Comparison of ENCODE assay signal across 8 cellular contexts in the genomic region with DNA sequence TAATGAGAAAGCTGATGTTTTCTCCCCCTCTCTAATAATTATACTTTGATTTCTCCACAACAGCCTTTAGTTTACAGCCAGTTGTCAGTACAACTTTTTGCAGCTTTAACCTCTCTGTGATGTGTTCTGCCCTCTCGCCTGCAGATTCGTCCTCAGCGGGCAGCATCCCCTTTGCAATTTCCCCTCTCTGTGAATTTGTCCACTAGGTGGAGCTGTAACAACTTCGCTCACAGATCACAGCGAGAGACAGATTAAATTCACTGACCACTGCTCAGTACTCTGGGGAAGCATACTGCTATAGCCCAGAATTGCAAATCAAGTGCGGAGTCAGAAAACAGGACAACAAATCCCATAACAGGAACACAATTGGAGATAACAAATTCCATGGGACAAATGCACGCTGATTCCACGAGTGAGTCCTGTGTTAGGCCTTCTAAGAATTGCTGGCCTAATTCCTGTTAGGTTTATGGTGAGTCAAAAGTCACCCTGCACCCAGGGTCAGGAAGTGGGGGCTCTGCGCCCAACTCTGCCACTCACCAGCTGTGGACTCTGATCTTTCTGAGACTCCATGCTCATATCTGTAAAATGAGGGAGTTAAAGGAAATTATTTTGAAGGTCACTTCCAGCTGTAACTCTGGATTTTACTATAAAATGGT.
A peak's percentile ranks its signal among the peaks of the same experiment; 100 is the strongest.
DNase-seq lines count a peak whose midpoint lies in the region; ATAC-seq and TF ChIP-seq lines count a peak whose summit lies in the region.

No MANE protein-coding gene starts in this region.

- intact Hi-C loops in Caco-2 (cut with micrococcal nuclease; ENCODE audit: unreplicated experiment) (loop anchor here (1.0 kb wide), 1 partner anchor 1419 kb away; no protein-coding TSS in a partner anchor), ascending aorta (cut with DNase I) (no loop called here)

- no peaks in the 10 kb centered on the region for H3K9me3 ChIP-seq in Caco-2
- no peaks in the 10 kb centered on the region for H3K9me3 ChIP-seq in ascending aorta

- peak; percentile 77 for ATAC-seq in GM18909 (IDR thresholded peaks at IDR 0.05; ENCODE audit: poor library complexity, unreplicated experiment)
- ATAC-seq in HG03175 (IDR thresholded peaks at IDR 0.05; ENCODE audit: unreplicated experiment), result peak; percentile 80
- no peak for ATAC-seq in GM19328 (IDR thresholded peaks at IDR 0.05; ENCODE audit: unreplicated experiment)

- DNase-seq in Caco-2 (peak; percentile 44 to 63), NCI-H526 (lab: John Stamatoyannopoulos, UW) (peak; percentile 41 to 85), ascending aorta (ENCODE audit: low spot score in 2 of 2) (no peak), iPS DF 4.7 (ENCODE audit: extremely low read depth, low spot score) (peak; percentile 82)
- DNase-seq in stimulated activated CD8-positive, alpha-beta memory T cell treated with anti-CD3 and anti-CD28 coated beads, Interleukin-15, amount 100 ng/mL, for 1 hour (ENCODE audit: low read depth), result peak; percentile 0

- no peak overlapping the region for H3K27ac ChIP-seq in ascending aorta

- POLR2A ChIA-PET in Caco-2 (lab: Charles Lee), result no interaction called here

- CTCF ChIA-PET in Caco-2 (lab: Charles Lee), result interaction anchor here (0.6 kb wide), 2 partner anchors 119 to 1938 kb away, joined by 4 to 6 read pairs; no protein-coding TSS in a partner anchor

- no peak overlapping the region for H3K4me3 ChIP-seq in Caco-2 (ENCODE audit: low read depth, low read length)
- H3K4me3 ChIP-seq in ascending aorta, result no peak overlapping the region

- TF ChIP-seq CTCF in Caco-2 (IDR thresholded peaks at IDR 0.05; ENCODE audit: insufficient read depth in 1 of 2, low read depth in 1 of 2, low read length in 1 of 2, severe bottlenecking in 1 of 2, unreplicated experiment in 1 of 2) (peak; percentile 77 to 79), ascending aorta (IDR thresholded peaks at IDR 0.05) (peak in 2 of 3 experiments; percentile 42 to 50)

- H3K27me3 ChIP-seq in Caco-2 (replicated peaks; ENCODE audit: control insufficient read depth, insufficient read depth, low read length) (no peaks in the 10 kb centered on the region), ascending aorta (no peaks in the 10 kb centered on the region)

- no peaks in the 10 kb centered on the region for H3K36me3 Mint-ChIP-seq in Caco-2 (ENCODE audit: insufficient read depth, unreplicated experiment)

- peaks cover 9% of the 10 kb centered on the region for H3K9me3 Mint-ChIP-seq in Caco-2 (ENCODE audit: unreplicated experiment)

- H3K4me1 ChIP-seq in Caco-2, result no peaks in the 10 kb centered on the region
- H3K4me1 ChIP-seq in ascending aorta, result no peaks in the 10 kb centered on the region

- H3K27me3 Mint-ChIP-seq in Caco-2 (ENCODE audit: insufficient read depth, unreplicated experiment), result no peaks in the 10 kb centered on the region

- H3K4me1 Mint-ChIP-seq in Caco-2 (ENCODE audit: low read depth, unreplicated experiment), result no peaks in the 10 kb centered on the region

- H3K27ac Mint-ChIP-seq in Caco-2 (ENCODE audit: unreplicated experiment), result no peak overlapping the region

- BruUV-seq in Caco-2 (replicated peaks; lab: Mats Ljungman, UMichigan), result no TSS peak

- H3K36me3 ChIP-seq in Caco-2 (ENCODE audit: control insufficient read depth, insufficient read depth, low read length), result no peaks in the 10 kb centered on the region
- H3K36me3 ChIP-seq in ascending aorta, result no peaks in the 10 kb centered on the region

- no peak overlapping the region for H3K4me3 Mint-ChIP-seq in Caco-2 (ENCODE audit: unreplicated experiment)

Comparison
In these comparisons a context has a peak if more than half of its experiments do, and no peak if none do; other contexts are left out.
1. DNase-seq: peak in Caco-2 (2 of 2), NCI-H526 (2 of 2), iPS DF 4.7 (single experiment) and stimulated activated CD8-positive, alpha-beta memory T cell treated with anti-CD3 and anti-CD28 coated beads, Interleukin-15, amount 100 ng/mL, for 1 hour (single experiment); none in ascending aorta (0 of 2).